ENCODE assay signal across 20 cellular contexts in the genomic region with DNA sequence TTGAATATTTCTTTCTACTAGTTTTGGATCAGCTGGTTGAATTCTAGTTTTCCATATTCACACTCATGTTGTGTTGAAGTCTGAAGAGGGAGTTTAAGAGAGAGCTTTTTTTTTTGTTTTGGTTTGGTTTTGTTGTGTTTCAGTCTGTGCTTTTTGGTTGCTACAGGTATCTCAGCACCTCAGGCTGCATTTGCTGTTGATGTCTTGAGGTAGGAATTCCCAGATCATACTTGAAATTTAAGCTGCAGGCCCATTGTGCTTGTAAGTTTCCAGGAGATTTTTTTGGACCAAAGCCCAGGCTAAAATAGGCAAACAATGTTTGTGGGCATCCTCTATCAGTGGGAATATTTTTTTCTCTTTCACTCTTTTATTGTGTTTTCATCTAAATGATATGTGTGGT.
"Had no signal": no experiment of that assay in that cellular context is flagged by ENCODE, and none has a peak within 500 bp of the region (broad histone marks: within the 10 kb centered on the region; RNA-seq: fewer than 3 reads in every experiment).

No MANE protein-coding gene starts in this region.

- H3K27ac Mint-ChIP-seq: activated CD8-positive, alpha-beta T cell treated with anti-CD3 and anti-CD28 coated beads for 36 hours; activated naive CD8-positive, alpha-beta T cell treated with anti-CD3 and anti-CD28 coated beads, Interleukin-2, amount 10 ng/mL, durations not matched to agents 7 days and 5 days; activated T-cell treated with anti-CD3 and anti-CD28 coated beads, Interleukin-2, amount 50 U/mL, for 72 hours; natural killer cell; stimulated activated memory B cell treated with anti-CD40 and anti-IgM and Interleukin-4, amounts not matched to agents 10 μg/mL and 1 μg/mL and 100 μg/mL, for 72 hours; type B pancreatic cell had no signal

- H3K27me3 Mint-ChIP-seq: activated CD8-positive, alpha-beta T cell treated with anti-CD3 and anti-CD28 coated beads for 36 hours; activated naive CD8-positive, alpha-beta T cell treated with anti-CD3 and anti-CD28 coated beads, Interleukin-2, amount 10 ng/mL, durations not matched to agents 7 days and 5 days; stimulated activated memory B cell treated with anti-CD40 and anti-IgM and Interleukin-4, amounts not matched to agents 10 μg/mL and 1 μg/mL and 100 μg/mL, for 72 hours; type B pancreatic cell had no signal

- H3K9me3 Mint-ChIP-seq: activated CD8-positive, alpha-beta T cell treated with anti-CD3 and anti-CD28 coated beads for 36 hours; activated naive CD8-positive, alpha-beta T cell treated with anti-CD3 and anti-CD28 coated beads, Interleukin-2, amount 10 ng/mL, durations not matched to agents 7 days and 5 days; type B pancreatic cell had no signal

- H3K4me1 Mint-ChIP-seq: activated naive CD8-positive, alpha-beta T cell treated with anti-CD3 and anti-CD28 coated beads, Interleukin-2, amount 10 ng/mL, durations not matched to agents 7 days and 5 days; natural killer cell; stimulated activated memory B cell treated with anti-CD40 and anti-IgM and Interleukin-4, amounts not matched to agents 10 μg/mL and 1 μg/mL and 100 μg/mL, for 72 hours had no signal

- ATAC-seq: activated CD8-positive, alpha-beta T cell treated with anti-CD3 and anti-CD28 coated beads for 36 hours; activated T-cell treated with anti-CD3 and anti-CD28 coated beads, Interleukin-2, amount 50 U/mL, for 72 hours; left cardiac atrium; mucosa of descending colon; natural killer cell; right lobe of liver; stimulated activated memory B cell treated with anti-CD40 and anti-IgM and Interleukin-4, amounts not matched to agents 10 μg/mL and 1 μg/mL and 100 μg/mL, for 72 hours had no signal

- H3K4me1 ChIP-seq: ascending aorta, prostate gland, right lobe of liver had no signal

- H3K36me3 Mint-ChIP-seq: activated naive CD8-positive, alpha-beta T cell treated with anti-CD3 and anti-CD28 coated beads, Interleukin-2, amount 10 ng/mL, durations not matched to agents 7 days and 5 days; natural killer cell; stimulated activated memory B cell treated with anti-CD40 and anti-IgM and Interleukin-4, amounts not matched to agents 10 μg/mL and 1 μg/mL and 100 μg/mL, for 72 hours; type B pancreatic cell had no signal

- H3K4me3 ChIP-seq: ascending aorta, mucosa of descending colon, prostate gland, right lobe of liver had no signal

- H3K36me3 ChIP-seq: ascending aorta, prostate gland, right lobe of liver, WERI-Rb-1 had no signal

- H3K27ac ChIP-seq: ascending aorta, prostate gland, right lobe of liver, WERI-Rb-1 had no signal

- H3K27me3 ChIP-seq: ascending aorta, right lobe of liver had no signal

- DNase-seq: activated CD4-positive, alpha-beta T cell treated with anti-CD3 and anti-CD28 coated beads for 4 hours; activated CD8-positive, alpha-beta memory T cell treated with anti-CD3 and anti-CD28 coated beads, Interleukin-2, amount 50 U/mL, for 4 hours; activated CD8-positive, alpha-beta T cell treated with anti-CD3 and anti-CD28 coated beads for 36 hours; activated gamma-delta T cell treated with Interleukin-2 at 50 U/mL for 16 hours; activated naive CD8-positive, alpha-beta T cell treated with anti-CD3 and anti-CD28 coated beads, Interleukin-2, amount 10 ng/mL, durations not matched to agents 7 days and 5 days; activated T-cell treated with anti-CD3 and anti-CD28 coated beads, Interleukin-2, amount 50 U/mL, for 72 hours; central memory CD4-positive, alpha-beta T cell; cortex of kidney; effector CD8-positive, alpha-beta T cell; left cardiac atrium; mucosa of descending colon; natural killer cell; nucleus accumbens; right lobe of liver; T-helper 1 cell; WERI-Rb-1 had no signal

- H3K9me3 ChIP-seq: ascending aorta, mucosa of descending colon, prostate gland, right lobe of liver had no signal

- H3K4me3 Mint-ChIP-seq: activated CD8-positive, alpha-beta T cell treated with anti-CD3 and anti-CD28 coated beads for 36 hours; activated naive CD8-positive, alpha-beta T cell treated with anti-CD3 and anti-CD28 coated beads, Interleukin-2, amount 10 ng/mL, durations not matched to agents 7 days and 5 days; activated T-cell treated with anti-CD3 and anti-CD28 coated beads, Interleukin-2, amount 50 U/mL, for 72 hours; natural killer cell; stimulated activated memory B cell treated with anti-CD40 and anti-IgM and Interleukin-4, amounts not matched to agents 10 μg/mL and 1 μg/mL and 100 μg/mL, for 72 hours; type B pancreatic cell had no signal
